ENCODE assay signal across 9 cellular contexts in genomic region chr1:62687421-62687902, GRCh38. TPM values are rescaled to one million over a fixed set of nuclear protein-coding genes. Genes with fewer than 3 reads are reported as not detected.
A peak's percentile ranks its signal among the peaks of the same experiment; 100 is the strongest.
DNase-seq lines count a peak whose midpoint lies in the region; ATAC-seq, FAIRE-seq and TF ChIP-seq lines count a peak whose summit lies in the region.
"Had no signal": no experiment of that assay in that cellular context is flagged by ENCODE, and none has a peak within 500 bp of the region (broad histone marks: within the 10 kb centered on the region; RNA-seq: fewer than 3 reads in every experiment).

No MANE protein-coding gene starts in this region.

- H3K36me3 Mint-ChIP-seq in T-helper 2 cell treated with Interferon-gamma antibody and Interleukin-4, amounts not matched to agents 5 μg/mL and 100 μg/mL, for 36 hours (ENCODE audit: low read depth) = no peaks in the 10 kb centered on the region

- no peak for TF ChIP-seq CTCF in GM10266 (IDR thresholded peaks at IDR 0.05; ENCODE audit: control insufficient read depth, insufficient read depth, low read depth, missing control alignments)

- DNase-seq in GM10266 (ENCODE audit: extremely low spot score) (peak; percentile 56), cerebellar cortex (ENCODE audit: low spot score) (peak; percentile 55), kidney tubule cell (ENCODE audit: low spot score) (peak; percentile 40), RCC 7860 (ENCODE audit: low spot score) (no peak)
- peak; percentile 47 for DNase-seq in Jurkat, Clone E6-1 (ENCODE audit: low read depth, low spot score)
- peak; percentile 9 for DNase-seq in T-helper 2 cell treated with Interferon-gamma antibody and Interleukin-4, amounts not matched to agents 5 μg/mL and 100 μg/mL, for 36 hours (ENCODE audit: low spot score)
- peak; percentile 2 for DNase-seq in stimulated activated CD4-positive, alpha-beta T cell treated with anti-CD3 and anti-CD28 coated beads, Interleukin-2, amount 100 ng/mL, for 4 hours (ENCODE audit: low read depth)

- no peak for FAIRE-seq in RCC 7860 (lab: Jason Lieb, UNC)
- FAIRE-seq: endometrium had no signal

- H3K27ac Mint-ChIP-seq in T-helper 2 cell treated with Interferon-gamma antibody and Interleukin-4, amounts not matched to agents 5 μg/mL and 100 μg/mL, for 36 hours = peak overlapping the region; percentile 70

- ATAC-seq in GM21737 (IDR thresholded peaks at IDR 0.05; ENCODE audit: unreplicated experiment) = peak; percentile 40

- H3K4me1 Mint-ChIP-seq in T-helper 2 cell treated with Interferon-gamma antibody and Interleukin-4, amounts not matched to agents 5 μg/mL and 100 μg/mL, for 36 hours (ENCODE audit: low read depth) = peaks cover 15% of the 10 kb centered on the region

- H3K9me3 Mint-ChIP-seq in T-helper 2 cell treated with Interferon-gamma antibody and Interleukin-4, amounts not matched to agents 5 μg/mL and 100 μg/mL, for 36 hours = no peaks in the 10 kb centered on the region

- H3K4me3 ChIP-seq in Jurkat, Clone E6-1 (ENCODE audit: low read length) = peak overlapping the region; percentile 91

- no peaks in the 10 kb centered on the region for H3K27me3 Mint-ChIP-seq in T-helper 2 cell treated with Interferon-gamma antibody and Interleukin-4, amounts not matched to agents 5 μg/mL and 100 μg/mL, for 36 hours (ENCODE audit: low read depth)

- peak overlapping the region; percentile 91 for H3K4me3 Mint-ChIP-seq in T-helper 2 cell treated with Interferon-gamma antibody and Interleukin-4, amounts not matched to agents 5 μg/mL and 100 μg/mL, for 36 hours

RNA-seq across cellular contexts. Expression of gene DOCK7, which starts 0.7 kb away (rescaled TPM):
- 20.8 TPM for polyA plus RNA-seq in Jurkat, Clone E6-1 (2012; ENCODE audit: insufficient read depth, insufficient read length)
